19 cellular contexts compared by ENCODE assay signal in the genomic region with DNA sequence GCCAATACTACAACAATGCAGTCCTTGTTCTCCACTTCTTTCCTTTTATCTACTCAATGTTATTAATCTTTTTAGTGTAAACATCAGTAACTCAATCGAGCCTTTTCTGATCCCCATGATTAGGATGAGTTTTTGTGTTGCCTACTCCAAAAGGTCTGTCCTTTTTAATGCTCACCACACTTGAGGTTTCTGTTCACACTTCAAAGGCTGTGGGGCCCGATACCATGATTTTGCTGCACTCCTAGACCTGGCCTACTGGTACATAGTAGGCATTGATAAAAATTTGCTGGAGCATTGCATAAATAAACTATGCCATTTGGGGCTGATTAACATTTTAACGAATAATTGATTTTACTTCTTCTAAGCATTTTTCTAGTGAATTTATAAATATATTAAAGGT.
"Had no signal": no experiment of that assay in that cellular context is flagged by ENCODE, and none has a peak within 500 bp of the region (broad histone marks: within the 10 kb centered on the region; RNA-seq: fewer than 3 reads in every experiment).

No MANE protein-coding gene starts in this region.

- H3K27me3 Mint-ChIP-seq: activated CD4-positive, alpha-beta T cell treated with anti-CD3 and anti-CD28 coated beads for 36 hours; activated naive CD4-positive, alpha-beta T cell treated with anti-CD3 and anti-CD28 coated beads, Interleukin-2, amount 10 ng/mL, durations not matched to agents 7 days and 5 days; activated T-cell treated with anti-CD3 and anti-CD28 coated beads, Interleukin-2, amount 50 U/mL, for 24 hours; progenitor cell of endocrine pancreas had no signal

- DNase-seq: activated CD4-positive, alpha-beta T cell treated with anti-CD3 and anti-CD28 coated beads for 36 hours; activated CD4-positive, alpha-beta T cell treated with anti-CD3 and anti-CD28 coated beads, Interleukin-2, amount 50 U/mL, for 48 hours; activated effector memory CD4-positive, alpha-beta T cell treated with Interleukin-2 at 50 U/mL for 16 hours; activated naive CD4-positive, alpha-beta T cell treated with anti-CD3 and anti-CD28 coated beads, Interleukin-2, amount 10 ng/mL, durations not matched to agents 7 days and 5 days; activated T-cell treated with anti-CD3 and anti-CD28 coated beads, Interleukin-2, amount 50 U/mL, for 24 hours; amniotic stem cell; endodermal cell; foreskin keratinocyte; glutamatergic neuron; hippocampal formation; islet precursor cell; lower lobe of right lung; occipital lobe; stimulated activated naive B cell treated with anti-CD40 and anti-IgM and Interleukin-4, amounts not matched to agents 10 μg/mL and 1 μg/mL and 100 μg/mL, for 72 hours; SW 1271 had no signal

- H3K27ac ChIP-seq: epithelial cell of prostate, foreskin keratinocyte, lower lobe of right lung, tibial nerve had no signal

- H3K9me3 ChIP-seq: lower lobe of right lung had no signal

- H3K4me3 ChIP-seq: lower lobe of right lung, tibial nerve had no signal

- ATAC-seq: activated CD4-positive, alpha-beta T cell treated with anti-CD3 and anti-CD28 coated beads for 36 hours; foreskin keratinocyte; lower lobe of right lung; stimulated activated naive B cell treated with anti-CD40 and anti-IgM and Interleukin-4, amounts not matched to agents 10 μg/mL and 1 μg/mL and 100 μg/mL, for 72 hours had no signal

- H3K36me3 Mint-ChIP-seq: stimulated activated naive B cell treated with anti-CD40 and anti-IgM and Interleukin-4, amounts not matched to agents 10 μg/mL and 1 μg/mL and 100 μg/mL, for 72 hours had no signal

- H3K4me1 Mint-ChIP-seq: endodermal cell; stimulated activated naive B cell treated with anti-CD40 and anti-IgM and Interleukin-4, amounts not matched to agents 10 μg/mL and 1 μg/mL and 100 μg/mL, for 72 hours had no signal

- H3K27me3 ChIP-seq: foreskin keratinocyte, tibial nerve had no signal

- H3K9me3 Mint-ChIP-seq: endodermal cell had no signal

- H3K36me3 ChIP-seq: lower lobe of right lung, tibial nerve had no signal

- H3K27ac Mint-ChIP-seq: activated naive CD4-positive, alpha-beta T cell treated with anti-CD3 and anti-CD28 coated beads, Interleukin-2, amount 10 ng/mL, durations not matched to agents 7 days and 5 days; activated T-cell treated with anti-CD3 and anti-CD28 coated beads, Interleukin-2, amount 50 U/mL, for 24 hours; endodermal cell; progenitor cell of endocrine pancreas; stimulated activated naive B cell treated with anti-CD40 and anti-IgM and Interleukin-4, amounts not matched to agents 10 μg/mL and 1 μg/mL and 100 μg/mL, for 72 hours; T-helper 2 cell treated with Interferon-gamma antibody and Interleukin-4, amounts not matched to agents 5 μg/mL and 100 μg/mL, for 36 hours had no signal

- H3K4me1 ChIP-seq: foreskin keratinocyte, lower lobe of right lung, tibial nerve had no signal

- H3K4me3 Mint-ChIP-seq: activated CD4-positive, alpha-beta T cell treated with anti-CD3 and anti-CD28 coated beads for 36 hours; activated naive CD4-positive, alpha-beta T cell treated with anti-CD3 and anti-CD28 coated beads, Interleukin-2, amount 10 ng/mL, durations not matched to agents 7 days and 5 days; activated T-cell treated with anti-CD3 and anti-CD28 coated beads, Interleukin-2, amount 50 U/mL, for 24 hours; endodermal cell; stimulated activated naive B cell treated with anti-CD40 and anti-IgM and Interleukin-4, amounts not matched to agents 10 μg/mL and 1 μg/mL and 100 μg/mL, for 72 hours; T-helper 2 cell treated with Interferon-gamma antibody and Interleukin-4, amounts not matched to agents 5 μg/mL and 100 μg/mL, for 36 hours had no signal
